4 cellular contexts compared by ENCODE assay signal in the genomic region with DNA sequence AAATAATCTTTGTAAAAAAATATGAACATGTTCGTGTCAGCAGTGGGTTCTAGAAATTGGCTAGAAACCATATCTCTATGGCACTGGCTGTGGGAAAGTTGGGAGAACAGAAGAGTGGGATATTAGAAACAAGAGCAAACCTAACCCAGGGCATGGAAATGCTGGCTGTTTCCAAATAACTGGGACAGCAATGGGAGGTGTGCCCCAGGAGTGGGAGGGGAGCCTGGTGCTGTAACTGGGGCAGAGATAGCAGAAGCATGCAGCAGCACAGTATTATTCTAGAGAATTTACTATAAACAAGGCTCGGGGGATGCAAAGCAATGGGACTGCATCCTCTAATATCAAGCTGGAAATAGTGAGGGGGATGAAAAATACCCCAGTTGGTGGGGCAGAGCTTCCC.
"Had no signal": no experiment of that assay in that cellular context is flagged by ENCODE, and none has a peak within 500 bp of the region (broad histone marks: within the 10 kb centered on the region; RNA-seq: fewer than 3 reads in every experiment).

No MANE protein-coding gene starts in this region.

- DNase-seq: H9, HCEC 1CT, IMR-90 had no signal

- ATAC-seq: GM23338 had no signal
